ENCODE assay signal across 8 cellular contexts in the genomic region with DNA sequence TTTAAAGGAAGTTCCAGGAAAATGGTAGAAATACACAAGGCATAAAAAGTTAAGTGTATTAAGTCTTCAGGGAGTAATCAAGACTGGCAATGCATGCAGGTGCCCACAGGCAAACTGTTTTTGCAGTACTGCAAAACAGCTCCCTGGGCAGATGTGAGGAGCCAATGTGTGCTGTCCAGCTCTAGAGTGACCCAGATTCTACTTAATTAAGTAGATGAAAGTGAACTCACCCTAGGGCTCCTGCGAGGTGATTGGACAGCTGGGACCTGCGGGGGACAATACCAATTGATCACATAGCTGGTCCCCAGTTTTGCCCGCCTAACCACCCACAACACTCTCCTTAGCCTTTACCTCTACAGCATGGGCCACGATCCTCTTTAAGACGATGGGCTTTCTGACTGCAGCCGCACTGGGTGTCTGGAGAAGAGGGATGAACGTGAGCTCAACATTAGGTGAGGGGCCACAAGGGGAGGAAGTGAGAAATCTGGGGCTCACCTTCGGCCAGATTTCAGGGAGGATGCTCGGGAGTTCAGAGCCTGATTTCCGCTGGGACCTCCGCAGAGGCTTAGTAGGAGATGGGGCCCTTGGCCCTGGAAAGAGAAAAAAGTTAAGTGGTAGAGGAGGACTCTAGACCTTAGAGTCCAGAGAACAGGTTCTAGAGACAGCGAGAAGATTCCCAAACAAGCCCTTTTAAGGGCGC. TPM values are rescaled to one million over a fixed set of nuclear protein-coding genes. Genes with fewer than 3 reads are reported as not detected.
DNase-seq lines count a peak whose midpoint lies in the region; ATAC-seq and TF ChIP-seq lines count a peak whose summit lies in the region.

No MANE protein-coding gene starts in this region.

- ATAC-seq in GM21619 (IDR thresholded peaks at IDR 0.05; ENCODE audit: unreplicated experiment) (peak; percentile 8), Panc1 (peak; percentile 1; the same call in 1 of the 2 replicates), left lobe of liver (no peak)

- H3K9ac ChIP-seq in skeletal muscle satellite cell (ENCODE audit: low read depth, low read length): peak overlapping the region; percentile 87

- POLR2A ChIA-PET in Panc1 (lab: Charles Lee): no interaction called here

- H3K27ac Mint-ChIP-seq in CD14-positive monocyte: peak overlapping the region in 6 of 7 donors; percentile 93 to 98 (median 95)

- BruUV-seq in Panc1 (replicated peaks; lab: Mats Ljungman, UMichigan): no TSS peak

- H3K4me3 ChIP-seq in Panc1 (ENCODE audit: low read depth in 2 of 2, low read length in 2 of 2): peak overlapping the region; percentile 81 to 99
- peak overlapping the region; percentile 90 for H3K4me3 ChIP-seq in fibroblast of mammary gland (ENCODE audit: control insufficient read depth, low read depth, low read length)
- peak overlapping the region; percentile 79 for H3K4me3 ChIP-seq in skeletal muscle satellite cell (ENCODE audit: low read length)

- H3K4me1 ChIP-seq in Panc1 (ENCODE audit: control insufficient read depth, insufficient read depth, low read length) (peaks cover 27% of the 10 kb centered on the region), skeletal muscle satellite cell (ENCODE audit: control insufficient read depth, insufficient read depth, low read length) (peaks cover 21% of the 10 kb centered on the region)

- TF ChIP-seq CTCF in CD14-positive monocyte (IDR thresholded peaks at IDR 0.05) (no peak), Panc1 (IDR thresholded peaks at IDR 0.05) (no peak), fibroblast of mammary gland (conservative IDR thresholded peaks at IDR 0.05; ENCODE audit: control insufficient read depth, insufficient read depth, low read depth, low read length) (no peak)

- peak overlapping the region; percentile 88 to 95 for H3K4me3 Mint-ChIP-seq in CD14-positive monocyte

- CTCF ChIA-PET in Panc1 (lab: Charles Lee): no interaction called here

- no peaks in the 10 kb centered on the region for H3K9me3 ChIP-seq in Panc1 (ENCODE audit: control insufficient read depth, insufficient read depth, low read depth, low read length)
- H3K9me3 ChIP-seq in skeletal muscle satellite cell (replicated peaks; ENCODE audit: low read length): no peaks in the 10 kb centered on the region

- peaks cover 46% of the 10 kb centered on the region for H3K4me1 Mint-ChIP-seq in CD14-positive monocyte

- H3K27ac ChIP-seq in Panc1 (ENCODE audit: low read length): peak overlapping the region; percentile 96

- H3K27me3 ChIP-seq in Panc1 (ENCODE audit: control insufficient read depth, insufficient read depth, low read length): no peaks in the 10 kb centered on the region
- H3K27me3 ChIP-seq in skeletal muscle satellite cell (ENCODE audit: control insufficient read depth, insufficient read depth, low read length): no peaks in the 10 kb centered on the region

- peaks cover 26 to 50% of the 10 kb centered on the region in 2 donors for H3K36me3 Mint-ChIP-seq in CD14-positive monocyte

- in situ Hi-C loops in Panc1 (cut with HindIII; ENCODE audit: low pct_unique_long_range_greater_than_20kb, low sequenced_read_pairs): no loop called here

- peaks cover 0 to 2% (median 0%) of the 10 kb centered on the region in 7 donors for H3K9me3 Mint-ChIP-seq in CD14-positive monocyte

- DNase-seq in CD14-positive monocyte (ENCODE audit: low spot score): no peak
- no peak for DNase-seq in Panc1 (ENCODE audit: low read depth, low spot score)
- DNase-seq in fibroblast of mammary gland (ENCODE audit: low read depth): no peak
- no peak for DNase-seq in NCI-H748 (lab: John Stamatoyannopoulos, UW; ENCODE audit: unreplicated experiment)
- DNase-seq in NCI-H1436 (lab: John Stamatoyannopoulos, UW): no peak
- DNase-seq in left lobe of liver (ENCODE audit: low spot score): no peak

- H3K36me3 ChIP-seq in Panc1 (ENCODE audit: control insufficient read depth, insufficient read depth, low read length) (peaks cover 8% of the 10 kb centered on the region), skeletal muscle satellite cell (ENCODE audit: insufficient read depth, low read length) (peaks cover 42% of the 10 kb centered on the region)

- H3K4me2 ChIP-seq in skeletal muscle satellite cell (ENCODE audit: low read length): peak overlapping the region; percentile 91

- intact Hi-C loops in CD14-positive monocyte (cut with micrococcal nuclease) (loop anchor here in 1 of 2 donors (5.0 kb wide), 2 partner anchors 56 to 71 kb away; a partner anchor contains a TSS), Panc1 (cut with micrococcal nuclease; ENCODE audit: unreplicated experiment) (no loop called here)

- H3K27me3 Mint-ChIP-seq in CD14-positive monocyte (ENCODE audit: low read depth in 3 of 3): no peaks in the 10 kb centered on the region

RNA-seq across cellular contexts. Expression of a gene that starts 0.6 kb away (rescaled TPM):
- under 1 TPM in 1 of 2 donors, not detected in 1; 0.28 TPM for polyA plus RNA-seq in CD14-positive monocyte
- total RNA-seq in Panc1 (2021; ENCODE audit: unreplicated experiment) (92.9 TPM), left lobe of liver (0.75 TPM)
- 36.4 TPM for polyA plus RNA-seq in Panc1 (2012; ENCODE audit: insufficient read length)
- total RNA-seq in skeletal muscle satellite cell (2012; rRNA removed): 15.1 and 15.7 TPM in 2 replicates

RNA-seq across cellular contexts. Expression of a gene that starts 0.7 kb away (rescaled TPM):
- polyA plus RNA-seq in CD14-positive monocyte: 10 to 100 TPM; 25.1 to 27.2 TPM
- total RNA-seq in Panc1 (2021; ENCODE audit: unreplicated experiment) (68.4 TPM), left lobe of liver (18.4 TPM)
- 80.6 TPM for polyA plus RNA-seq in Panc1 (2012; ENCODE audit: insufficient read length)
- total RNA-seq in skeletal muscle satellite cell (2012; rRNA removed): 33.7 and 37.4 TPM in 2 replicates

RNA-seq across cellular contexts. Expression of a gene that starts 12.7 kb away (rescaled TPM):
- polyA plus RNA-seq in CD14-positive monocyte: 10 to 100 TPM; 37.2 to 39.4 TPM
- total RNA-seq in Panc1 (2021; ENCODE audit: unreplicated experiment) (101 TPM), left lobe of liver (55.1 TPM)
- polyA plus RNA-seq in Panc1 (2012; ENCODE audit: insufficient read length): 210 TPM
- total RNA-seq in skeletal muscle satellite cell (2012; rRNA removed): 121 and 137 TPM in 2 replicates

RNA-seq across cellular contexts. Expression of a gene that starts 24.9 kb away (rescaled TPM):
- polyA plus RNA-seq in CD14-positive monocyte: 10 to 100 TPM; 11.1 to 20.1 TPM
- total RNA-seq in Panc1 (2021; ENCODE audit: unreplicated experiment) (0.23 TPM), left lobe of liver (0.78 TPM)
- not detected for polyA plus RNA-seq in Panc1 (2012; ENCODE audit: insufficient read length)
- 11.1 and 14.2 TPM in 2 replicates for total RNA-seq in skeletal muscle satellite cell (2012; rRNA removed)

RNA-seq across cellular contexts. Expression of a gene that starts 28.4 kb away (rescaled TPM):
- polyA plus RNA-seq in CD14-positive monocyte: 1 to 10 TPM; 1.8 TPM
- total RNA-seq in Panc1 (2021; ENCODE audit: unreplicated experiment) (85.4 TPM), left lobe of liver (97.6 TPM)
- polyA plus RNA-seq in Panc1 (2012; ENCODE audit: insufficient read length): 140 TPM
- total RNA-seq in skeletal muscle satellite cell (2012; rRNA removed): 5.7 and 6.6 TPM in 2 replicates

Comparison
In these comparisons a context has a peak if more than half of its experiments do, and no peak if none do; other contexts are left out.
1. RNA of a gene that starts 0.6 kb away (total RNA-seq): 92.9 TPM in Panc1 (single experiment); 0.75 TPM in left lobe of liver (single experiment); every median in the first group is over 10 times any median in the second.
2. Peak in every context shown above with its lines, with median percentiles within 50 percentile points of each other: H3K4me3 ChIP-seq.